In the genomic region with DNA sequence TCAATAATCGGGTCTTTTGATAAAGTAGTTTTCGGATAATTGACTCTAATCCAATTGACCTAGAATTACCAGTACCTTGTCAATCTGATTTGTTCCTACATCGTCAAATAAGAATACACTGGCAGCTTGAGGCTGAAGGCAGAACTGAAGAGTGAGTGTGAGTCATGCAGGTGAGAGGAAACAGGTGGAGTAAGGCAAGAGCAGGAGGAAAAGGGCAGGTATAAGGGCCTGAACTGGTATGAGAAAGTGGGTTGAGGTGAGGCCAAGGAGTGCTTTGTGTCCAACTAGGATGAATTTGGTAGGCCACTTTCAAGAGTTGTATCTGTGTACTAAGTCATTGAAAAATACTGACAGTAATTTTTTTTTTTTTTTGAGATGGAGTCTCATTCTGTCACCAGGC, we compare ENCODE assay signal across 21 cellular contexts.
"Had no signal": no experiment of that assay in that cellular context is flagged by ENCODE, and none has a peak within 500 bp of the region (broad histone marks: within the 10 kb centered on the region; RNA-seq: fewer than 3 reads in every experiment).

No MANE protein-coding gene starts in this region.

- H3K9me3 ChIP-seq: gastrocnemius medialis, prostate gland, sigmoid colon, thoracic aorta, vagina had no signal

- H3K36me3 ChIP-seq: gastrocnemius medialis, pancreas, prostate gland, sigmoid colon, thoracic aorta, vagina had no signal

- H3K27ac ChIP-seq: epithelial cell of prostate, gastrocnemius medialis, pancreas, prostate gland, sigmoid colon, thoracic aorta, vagina had no signal

- H3K4me1 ChIP-seq: prostate gland had no signal

- ATAC-seq: activated naive CD8-positive, alpha-beta T cell treated with anti-CD3 and anti-CD28 coated beads, Interleukin-2, amount 50 U/mL, for 24 hours; activated T-cell treated with anti-CD3 and anti-CD28 coated beads, Interleukin-2, amount 50 U/mL, for 4 hours; gastrocnemius medialis; left ventricle myocardium superior; naive thymus-derived CD8-positive, alpha-beta T cell; pancreas; stimulated activated effector memory CD8-positive, alpha-beta T cell treated with anti-CD3 and anti-CD28 coated beads, Interleukin-12 subunit alpha, Interleukin-12 subunit beta, amount 100 ng/mL, for 72 hours had no signal

- DNase-seq: activated CD4-positive, alpha-beta memory T cell treated with anti-CD3 and anti-CD28 coated beads for 36 hours; activated CD4-positive, alpha-beta T cell treated with anti-CD3 and anti-CD28 coated beads for 4 hours; activated CD4-positive, CD25-positive, alpha-beta regulatory T cell; activated naive CD8-positive, alpha-beta T cell treated with anti-CD3 and anti-CD28 coated beads, Interleukin-2, amount 50 U/mL, for 24 hours; activated T-cell treated with anti-CD3 and anti-CD28 coated beads, Interleukin-2, amount 50 U/mL, for 4 hours; amygdala; gastrocnemius medialis; glutamatergic neuron; left ventricle myocardium superior; naive thymus-derived CD8-positive, alpha-beta T cell; nucleus accumbens; pancreas; sigmoid colon; small intestine; stimulated activated CD4-positive, alpha-beta T cell treated with anti-CD3 and anti-CD28 coated beads, Interleukin-4, amount 100 ng/mL, for 24 hours; trophoblast cell had no signal

- H3K4me3 ChIP-seq: gastrocnemius medialis, pancreas, prostate gland, sigmoid colon, thoracic aorta, vagina had no signal

- H3K27me3 ChIP-seq: gastrocnemius medialis, pancreas, sigmoid colon, vagina had no signal
